20 cellular contexts compared by ENCODE assay signal in the genomic region with DNA sequence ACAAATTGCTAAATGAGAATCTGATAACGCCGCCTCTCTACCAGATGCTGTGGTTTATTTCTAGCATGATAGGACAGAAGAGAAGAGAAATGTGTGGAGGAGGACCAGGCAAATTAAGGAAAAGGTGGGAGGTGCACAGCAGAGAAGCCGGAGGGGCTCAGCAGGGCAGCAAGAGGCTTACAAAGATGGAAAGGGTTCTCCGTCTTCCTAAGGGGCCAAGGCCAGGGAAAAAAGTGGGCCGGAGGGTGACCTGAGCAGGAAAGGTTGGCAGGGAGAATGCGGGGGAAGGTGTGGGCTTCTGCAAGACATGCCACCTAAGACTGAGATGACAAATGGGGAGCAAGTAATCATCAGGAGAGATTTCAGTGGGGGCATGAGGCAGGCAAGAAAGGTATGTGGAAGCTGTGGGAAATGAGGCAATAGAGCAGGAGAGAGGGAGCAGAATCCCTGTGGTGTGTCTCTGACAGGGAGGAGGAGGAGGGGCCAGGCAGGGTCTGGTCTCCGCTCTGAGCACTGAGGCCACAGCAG. TPM values are rescaled to one million over a fixed set of nuclear protein-coding genes. Genes with fewer than 3 reads are reported as not detected.
A peak's percentile ranks its signal among the peaks of the same experiment; 100 is the strongest.
DNase-seq lines count a peak whose midpoint lies in the region; ATAC-seq and TF ChIP-seq lines count a peak whose summit lies in the region.
"Had no signal": no experiment of that assay in that cellular context is flagged by ENCODE, and none has a peak within 500 bp of the region (broad histone marks: within the 10 kb centered on the region; RNA-seq: fewer than 3 reads in every experiment).

No MANE protein-coding gene starts in this region.

- no peaks in the 10 kb centered on the region for H3K27me3 Mint-ChIP-seq in neural crest cell (ENCODE audit: low read depth)
- H3K27me3 Mint-ChIP-seq: activated naive CD8-positive, alpha-beta T cell treated with anti-CD3 and anti-CD28 coated beads for 36 hours had no signal

- H3K36me3 ChIP-seq in BE2C (no peaks in the 10 kb centered on the region), mammary epithelial cell (ENCODE audit: insufficient read depth, low read length) (no peaks in the 10 kb centered on the region)

- H3K4me1 ChIP-seq in BE2C (no peaks in the 10 kb centered on the region), mammary epithelial cell (ENCODE audit: insufficient read depth, low read length) (peaks cover 16% of the 10 kb centered on the region)
- H3K4me1 ChIP-seq: psoas muscle had no signal

- H3K4me1 Mint-ChIP-seq in neural crest cell, result peaks cover 19% of the 10 kb centered on the region

- H3K4me3 Mint-ChIP-seq in neural crest cell, result no peak overlapping the region
- H3K4me3 Mint-ChIP-seq: activated naive CD8-positive, alpha-beta T cell treated with anti-CD3 and anti-CD28 coated beads for 36 hours; CD4-positive, CD25-positive, alpha-beta regulatory T cell; stimulated activated memory B cell treated with anti-CD40 and anti-IgM and Interleukin-4, amounts not matched to agents 10 μg/mL and 1 μg/mL and 100 μg/mL, for 72 hours; T-cell had no signal

- dilution Hi-C loops in mammary epithelial cell (cut with HindIII; ENCODE audit: low sequenced_read_pairs), result loop anchor here (25.0 kb wide), 2 partner anchors 244 to 744 kb away; no protein-coding TSS in a partner anchor

- intact Hi-C loops in head of caudate nucleus (cut with DNase I), result no loop called here
- intact Hi-C loops in mammary epithelial cell (cut with micrococcal nuclease), result loop anchor here (10.0 kb wide), 2 partner anchors 747 to 777 kb away; no protein-coding TSS in a partner anchor

- TF ChIP-seq CTCF in BE2C (IDR thresholded peaks at IDR 0.05; ENCODE audit: low read depth, low read length) (no peak), VCaP (conservative IDR thresholded peaks at IDR 0.05) (no peak), neural crest cell (conservative IDR thresholded peaks at IDR 0.05) (no peak), mammary epithelial cell (conservative IDR thresholded peaks at IDR 0.05 in 1 of 2, IDR thresholded peaks at IDR 0.05 in 1 of 2; ENCODE audit: extremely low read depth in 1 of 2, insufficient read depth in 1 of 2, low read depth in 1 of 2, low read length in 2 of 2) (no peak)

- H2AFZ ChIP-seq in mammary epithelial cell (ENCODE audit: low read depth, low read length), result no peak overlapping the region

- H3K4me2 ChIP-seq in mammary epithelial cell (ENCODE audit: insufficient read depth, low read depth, low read length), result no peak overlapping the region
- H3K4me2 ChIP-seq: A549 had no signal

- in situ Hi-C loops in mammary epithelial cell (cut with MboI; ENCODE audit: low sequenced_read_pairs in 2 of 2), result loop anchor here (10.0 to 25.0 kb wide), 3 partner anchors 247 to 769 kb away; no protein-coding TSS in a partner anchor

- BruUV-seq in mammary epithelial cell (replicated peaks; lab: Mats Ljungman, UMichigan), result no TSS peak

- 82% methylated on average over 7 of the region's 7 CpGs for WGBS in mammary epithelial cell (ENCODE audit: low coverage, missing lambda C conversion rate)

- CTCF ChIA-PET in mammary epithelial cell (lab: Charles Lee; ENCODE audit: low non-redundant PET), result no interaction called here

- H3K9ac ChIP-seq in mammary epithelial cell (ENCODE audit: insufficient read depth, low read length), result no peak overlapping the region

- no peaks in the 10 kb centered on the region for H3K9me3 ChIP-seq in BE2C
- H3K9me3 ChIP-seq in mammary epithelial cell (replicated peaks; ENCODE audit: insufficient read depth, low read length), result no peaks in the 10 kb centered on the region
- H3K9me3 ChIP-seq: A549, psoas muscle had no signal

- H3K36me3 Mint-ChIP-seq in neural crest cell (ENCODE audit: low read depth), result no peaks in the 10 kb centered on the region
- H3K36me3 Mint-ChIP-seq: activated naive CD8-positive, alpha-beta T cell treated with anti-CD3 and anti-CD28 coated beads for 36 hours; CD4-positive, CD25-positive, alpha-beta regulatory T cell; stimulated activated memory B cell treated with anti-CD40 and anti-IgM and Interleukin-4, amounts not matched to agents 10 μg/mL and 1 μg/mL and 100 μg/mL, for 72 hours; T-cell had no signal

- H3K9me3 Mint-ChIP-seq in neural crest cell, result no peaks in the 10 kb centered on the region
- H3K9me3 Mint-ChIP-seq: activated naive CD8-positive, alpha-beta T cell treated with anti-CD3 and anti-CD28 coated beads for 36 hours; CD4-positive, CD25-positive, alpha-beta regulatory T cell; stimulated activated memory B cell treated with anti-CD40 and anti-IgM and Interleukin-4, amounts not matched to agents 10 μg/mL and 1 μg/mL and 100 μg/mL, for 72 hours; T-cell had no signal

- no peaks in the 10 kb centered on the region for H3K27me3 ChIP-seq in BE2C
- no peaks in the 10 kb centered on the region for H3K27me3 ChIP-seq in mammary epithelial cell (ENCODE audit: insufficient read depth, low read length)

- no peak for ATAC-seq in GM19455 (IDR thresholded peaks at IDR 0.05; ENCODE audit: unreplicated experiment)
- ATAC-seq: A549; left cardiac atrium; psoas muscle; stimulated activated memory B cell treated with anti-CD40 and anti-IgM and Interleukin-4, amounts not matched to agents 10 μg/mL and 1 μg/mL and 100 μg/mL, for 72 hours; T-cell had no signal

- H3K4me3 ChIP-seq in BE2C (ENCODE audit: low read depth, low read length) (no peak overlapping the region), mammary epithelial cell (replicated peaks in 1 of 3; ENCODE audit: insufficient read depth in 1 of 3, low read depth in 2 of 3, low read length in 3 of 3) (no peak overlapping the region)
- H3K4me3 ChIP-seq: A549, psoas muscle had no signal

- H3K27ac ChIP-seq in VCaP (peak overlapping the region; percentile 57), mammary epithelial cell (ENCODE audit: insufficient read depth, low read depth, low read length) (no peak overlapping the region)
- H3K27ac ChIP-seq: A549, psoas muscle had no signal

- peak overlapping the region; percentile 20 for H3K27ac Mint-ChIP-seq in neural crest cell (ENCODE audit: unreplicated experiment)
- H3K27ac Mint-ChIP-seq: activated naive CD8-positive, alpha-beta T cell treated with anti-CD3 and anti-CD28 coated beads for 36 hours; stimulated activated memory B cell treated with anti-CD40 and anti-IgM and Interleukin-4, amounts not matched to agents 10 μg/mL and 1 μg/mL and 100 μg/mL, for 72 hours had no signal

- H3K79me2 ChIP-seq in mammary epithelial cell (ENCODE audit: insufficient read depth, low read length), result peaks cover 38% of the 10 kb centered on the region

- DNase-seq in BE2C (peak; percentile 21), head of caudate nucleus (peak in 35 of 42 donors; percentile 12 to 76 (median 38)), neural crest cell (ENCODE audit: low read depth, low spot score) (no peak), mammary epithelial cell (no peak), cerebellar cortex (ENCODE audit: low spot score) (no peak), glomerular visceral epithelial cell (ENCODE audit: extremely low spot score) (no peak)
- DNase-seq: activated CD8-positive, alpha-beta memory T cell treated with anti-CD3 and anti-CD28 coated beads for 24 hours; activated naive CD8-positive, alpha-beta T cell treated with anti-CD3 and anti-CD28 coated beads for 36 hours; CD4-positive, CD25-positive, alpha-beta regulatory T cell; effector memory CD4-positive, alpha-beta T cell; HCEC 1CT; left cardiac atrium; NCI-H1436; NCI-H2227 treated with DMSO at 0.1 percent for 48 hours; psoas muscle; T-cell had no signal

- no peaks in the 10 kb centered on the region for H4K20me1 ChIP-seq in mammary epithelial cell (ENCODE audit: insufficient read depth, low read length)

RNA-seq across cellular contexts. Expression of gene MANSC1, which starts 18.7 kb away (rescaled TPM):
- polyA plus RNA-seq in BE2C (2012; ENCODE audit: insufficient read depth, insufficient read length, low read depth), result 11.1 TPM
- total RNA-seq in neural crest cell (5.5 and 5.6 TPM in 2 replicates), mammary epithelial cell (10 to 100 TPM in 1 of 2 donors, 1 to 10 TPM in 1; 7.2 to 13.4 TPM)
- 2.5 TPM for polyA plus RNA-seq in mammary epithelial cell
- 5.6 TPM for polyA minus RNA-seq in mammary epithelial cell

RNA-seq across cellular contexts. Expression of gene BORCS5, which starts 25.6 kb away (rescaled TPM):
- 11.9 TPM for polyA plus RNA-seq in BE2C (2012; ENCODE audit: insufficient read depth, insufficient read length, low read depth)
- total RNA-seq in neural crest cell (13.7 and 15.0 TPM in 2 replicates), mammary epithelial cell (10 to 100 TPM; 17.9 to 24.8 TPM)
- 22.5 TPM for polyA plus RNA-seq in mammary epithelial cell
- 2.2 TPM for polyA minus RNA-seq in mammary epithelial cell

Comparison
In these comparisons a context has a peak if more than half of its experiments do, and no peak if none do; other contexts are left out.
1. DNase-seq: peak in BE2C (single experiment) and head of caudate nucleus (35 of 42); none in neural crest cell (single experiment), mammary epithelial cell (single experiment), cerebellar cortex (single experiment) and glomerular visceral epithelial cell (single experiment).